In the genomic region with DNA sequence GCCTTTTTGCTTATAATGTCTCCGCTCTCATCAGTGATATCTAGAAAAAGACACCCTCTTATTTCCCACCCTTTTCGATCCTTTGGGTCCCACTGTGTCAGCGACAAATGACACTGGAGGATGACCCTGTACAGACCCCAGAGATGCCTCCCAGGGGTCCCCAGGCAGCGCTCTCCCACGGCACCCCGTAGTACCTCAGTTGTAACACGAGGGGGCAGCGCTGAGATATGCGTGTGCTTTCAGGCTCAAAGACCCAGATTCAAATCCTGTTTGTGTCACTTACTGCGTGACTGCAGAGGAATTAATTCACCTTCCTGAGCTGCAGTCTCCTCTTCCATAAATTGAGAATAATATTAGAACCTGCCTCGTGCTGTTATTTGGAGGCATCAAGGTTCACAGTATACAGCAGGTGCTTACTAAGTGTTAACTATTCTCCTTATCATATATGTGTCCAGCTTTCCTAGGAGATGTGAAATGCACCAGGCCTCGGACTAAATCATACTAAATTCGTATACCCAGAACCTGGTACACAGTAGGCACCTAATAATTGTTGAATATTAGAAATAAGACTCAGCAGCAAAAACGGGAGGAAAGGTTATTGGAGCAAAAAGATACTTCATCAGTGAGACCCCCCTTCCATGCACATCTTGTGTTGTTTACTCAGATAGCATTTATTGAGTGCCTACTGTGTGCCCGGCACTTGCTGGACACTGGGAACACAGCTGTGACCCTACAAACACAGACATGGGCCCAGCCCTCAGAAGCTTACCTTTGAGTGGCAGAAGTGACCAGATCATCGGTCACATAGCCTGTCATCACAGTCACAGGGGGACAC, we compare ENCODE assay signal across 7 cellular contexts.
DNase-seq lines count a peak whose midpoint lies in the region; ATAC-seq and TF ChIP-seq lines count a peak whose summit lies in the region.

No MANE protein-coding gene starts in this region.

- H3K4me1 ChIP-seq in ascending aorta (no peaks in the 10 kb centered on the region), neutrophil (ENCODE audit: control insufficient read depth in 1 of 2, insufficient read depth in 1 of 2, low read depth in 1 of 2, low read length in 1 of 2) (peaks cover 0 to 5% of the 10 kb centered on the region in 2 experiments)

- H3K27ac ChIP-seq in ascending aorta = no peak overlapping the region
- H3K27ac ChIP-seq in neutrophil = no peak overlapping the region

- intact Hi-C loops in ascending aorta (cut with DNase I) = no loop called here

- DNase-seq in ELR (ENCODE audit: low read depth) (peak; percentile 35), ascending aorta (ENCODE audit: low spot score in 2 of 2) (no peak), NCI-H1436 (lab: John Stamatoyannopoulos, UW) (no peak), medulla oblongata (ENCODE audit: extremely low spot score) (no peak)

- peak in 2 of 3 experiments; percentile 20 to 34 for TF ChIP-seq CTCF in ascending aorta (IDR thresholded peaks at IDR 0.05)
- TF ChIP-seq CTCF in neutrophil (IDR thresholded peaks at IDR 0.05) = peak; percentile 43

- no peak overlapping the region for H3K4me3 ChIP-seq in ascending aorta
- H3K4me3 ChIP-seq in neutrophil (ENCODE audit: low read depth in 1 of 2, low read length in 1 of 2) = no peak overlapping the region

- peak; percentile 51 for TF ChIP-seq RAD21 in Ishikawa (IDR thresholded peaks at IDR 0.05; ENCODE audit: low read depth)

- H3K36me3 ChIP-seq in ascending aorta = no peaks in the 10 kb centered on the region
- no peaks in the 10 kb centered on the region for H3K36me3 ChIP-seq in neutrophil

- no peak for ATAC-seq in GM18870 (IDR thresholded peaks at IDR 0.05; ENCODE audit: unreplicated experiment)

- H3K27me3 ChIP-seq in ascending aorta (no peaks in the 10 kb centered on the region), neutrophil (no peaks in the 10 kb centered on the region)

- H3K9me3 ChIP-seq in ascending aorta (no peaks in the 10 kb centered on the region), neutrophil (no peaks in the 10 kb centered on the region)

- TF ChIP-seq EP300 in Ishikawa (IDR thresholded peaks at IDR 0.05; ENCODE audit: borderline replicate concordance) = no peak

TF ChIP-seq in Ishikawa, 13 proteins besides CTCF, POLR2A, EP300 and RAD21:
- TF ChIP-seq TCF12 (IDR thresholded peaks at IDR 0.05; ENCODE audit: low read depth) (no peak), ZBTB7A (IDR thresholded peaks at IDR 0.05; ENCODE audit: low read depth) (0 out of 2 replicates have a peak, but pooled peaks have one; percentile 41)
